In the genomic region with DNA sequence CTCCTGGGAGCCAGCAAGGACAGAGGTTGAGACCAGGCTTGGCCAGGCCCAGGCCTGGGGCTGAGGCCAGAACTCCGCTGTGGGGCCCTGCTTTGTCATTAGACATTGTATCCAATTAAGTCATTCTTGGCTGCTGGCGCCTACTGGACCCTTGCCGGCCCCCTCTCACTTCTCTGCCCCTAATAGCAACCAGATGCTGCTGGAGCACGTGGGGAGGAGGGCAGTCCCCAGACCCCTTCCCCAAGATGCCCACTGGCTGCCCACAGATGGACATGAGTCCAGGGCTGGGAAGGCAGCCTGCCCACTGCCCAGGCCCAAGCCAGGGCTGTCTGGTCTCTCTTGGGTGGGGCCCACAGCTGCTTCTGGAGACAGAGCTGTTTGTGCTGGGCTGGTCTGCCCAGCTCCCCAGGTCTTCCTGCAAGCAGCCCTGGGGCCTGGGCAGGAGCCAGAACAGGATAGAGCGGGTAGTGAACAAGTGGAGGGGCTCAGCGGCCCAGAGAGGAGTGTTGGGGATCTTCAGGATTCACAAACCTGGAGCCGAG, we compare ENCODE assay signal across 17 cellular contexts. TPM values are rescaled to one million over a fixed set of nuclear protein-coding genes. Genes with fewer than 3 reads are reported as not detected.
DNase-seq lines count a peak whose midpoint lies in the region; ATAC-seq and TF ChIP-seq lines count a peak whose summit lies in the region.
"Had no signal": no experiment of that assay in that cellular context is flagged by ENCODE, and none has a peak within 500 bp of the region (broad histone marks: within the 10 kb centered on the region; RNA-seq: fewer than 3 reads in every experiment).

No MANE protein-coding gene starts in this region.

- H3K4me1 Mint-ChIP-seq in HFFc6 (ENCODE audit: low read depth): peaks cover 31% of the 10 kb centered on the region

- H3K9me3 Mint-ChIP-seq in HFFc6: no peaks in the 10 kb centered on the region; the same call in 1 of the 2 replicates
- H3K9me3 Mint-ChIP-seq: activated T-helper 2 cell treated with anti-CD3 and anti-CD28 coated beads, Interferon-gamma antibody, Interleukin-2, Interleukin-4, amounts not matched to agents 10 μg/mL and 5 μg/mL and 100 μg/mL, durations not matched to agents 14 hours and 24 hours and 36 hours had no signal

- H3K4me1 ChIP-seq in lower lobe of right lung (no peaks in the 10 kb centered on the region), stomach (peaks cover 0 to 20% (median 18%) of the 10 kb centered on the region in 4 donors)
- H3K4me1 ChIP-seq: Caco-2 had no signal

- peaks cover 10% of the 10 kb centered on the region for H3K27me3 Mint-ChIP-seq in HFFc6 (ENCODE audit: insufficient read depth)

- intact Hi-C loops in lower lobe of right lung (cut with DNase I): no loop called here
- intact Hi-C loops in stomach (cut with DNase I; ENCODE audit: low total_unique reads): no loop called here

- H3K36me3 Mint-ChIP-seq in HFFc6 (ENCODE audit: low read depth): no peaks in the 10 kb centered on the region; the same call in 1 of the 2 replicates

- ATAC-seq in esophagus mucosa: peak; percentile 24
- peak; percentile 19 to 26 for ATAC-seq in lower lobe of right lung
- ATAC-seq in GM19035 (IDR thresholded peaks at IDR 0.05; ENCODE audit: unreplicated experiment): no peak
- ATAC-seq in GM21447 (IDR thresholded peaks at IDR 0.05; ENCODE audit: unreplicated experiment): no peak

- H3K27me3 ChIP-seq in lower lobe of right lung (ENCODE audit: low read depth) (no peaks in the 10 kb centered on the region), stomach (no peaks in the 10 kb centered on the region)
- H3K27me3 ChIP-seq: dorsolateral prefrontal cortex had no signal

- H3K4me3 ChIP-seq in lower lobe of right lung (no peak overlapping the region), stomach (no peak overlapping the region)
- H3K4me3 ChIP-seq: dorsolateral prefrontal cortex had no signal

- no peak for TF ChIP-seq POLR2A in stomach (IDR thresholded peaks at IDR 0.05)

- TF ChIP-seq CTCF in HFFc6 (IDR thresholded peaks at IDR 0.05) (no peak), lower lobe of right lung (IDR thresholded peaks at IDR 0.05) (no peak), stomach (IDR thresholded peaks at IDR 0.05) (no peak)

- H3K9me3 ChIP-seq in lower lobe of right lung (no peaks in the 10 kb centered on the region), stomach (no peaks in the 10 kb centered on the region)
- H3K9me3 ChIP-seq: Caco-2 had no signal

- TF ChIP-seq EP300 in stomach (IDR thresholded peaks at IDR 0.05): no peak

- peak overlapping the region; percentile 86 for H3K27ac Mint-ChIP-seq in HFFc6
- H3K27ac Mint-ChIP-seq: activated T-helper 2 cell treated with anti-CD3 and anti-CD28 coated beads, Interferon-gamma antibody, Interleukin-2, Interleukin-4, amounts not matched to agents 10 μg/mL and 5 μg/mL and 100 μg/mL, durations not matched to agents 14 hours and 24 hours and 36 hours had no signal

- WGBS in stomach, 5 donors: 82 to 89% (median 85%) methylated on average over 4 to 7 of the region's 7 CpGs

- H3K36me3 ChIP-seq in lower lobe of right lung (no peaks in the 10 kb centered on the region), stomach (no peaks in the 10 kb centered on the region)

- DNase-seq in HFFc6 (no peak), lower lobe of right lung (no peak), stomach (no peak), SIG-M5 treated with dmso at 0.1 percent for 504 hours (lab: John Stamatoyannopoulos, UW; ENCODE audit: unreplicated experiment) (no peak), amniotic stem cell (lab: John Stamatoyannopoulos, UW) (no peak)
- DNase-seq: Caco-2; GF-D8; stimulated activated CD4-positive, alpha-beta T cell treated with anti-CD3 and anti-CD28 coated beads, Interleukin-1b, Interleukin-23, amount 100 ng/mL, for 48 hours had no signal

- H3K27ac ChIP-seq in lower lobe of right lung: peak overlapping the region; percentile 54
- peak overlapping the region; percentile 29 to 70 (median 55) for H3K27ac ChIP-seq in stomach

- H3K4me3 Mint-ChIP-seq in HFFc6: no peak overlapping the region

RNA-seq across cellular contexts. Expression of a gene that starts 7.8 kb away (rescaled TPM):
- 1 to 10 TPM in 2 of 6 experiments, under 1 TPM in 4; 0.20 to 2.2 (median 0.69) TPM for total RNA-seq in HFFc6 (2021; fragmentation: NEBNext Ultra II Directional; extraction: Animal tissue kit (Norgen Biotek cat#: 25700))
- total RNA-seq in esophagus mucosa: 3.1 TPM
- total RNA-seq in lower lobe of right lung: 19.5 TPM
- 10 to 100 TPM in 2 of 5 donors, 1 to 10 TPM in 2, under 1 TPM in 1; 0.58 to 77.2 (median 8.4) TPM for total RNA-seq in stomach
- polyA plus RNA-seq in stomach: 1 to 10 TPM; 1.7 to 4.6 (median 2.1) TPM

RNA-seq across cellular contexts. Expression of a gene that starts 22.3 kb away (rescaled TPM):
- not detected for total RNA-seq in HFFc6 (2021; fragmentation: NEBNext Ultra II Directional; extraction: Animal tissue kit (Norgen Biotek cat#: 25700))
- total RNA-seq in esophagus mucosa (not detected), lower lobe of right lung (not detected), stomach (not detected)
- not detected for polyA plus RNA-seq in stomach
- total RNA-seq: Caco-2, fibroblast of villous mesenchyme, mucosa of gallbladder, progenitor cell of endocrine pancreas had no signal
- polyA plus RNA-seq: AG04450 had no signal

RNA-seq across cellular contexts. Expression of a gene that starts 53.8 kb away (rescaled TPM):
- total RNA-seq in HFFc6 (2021; fragmentation: NEBNext Ultra II Directional; extraction: Animal tissue kit (Norgen Biotek cat#: 25700)): 1 to 10 TPM; 5.1 to 7.0 (median 6.1) TPM
- 2.0 TPM for total RNA-seq in esophagus mucosa
- 21.3 TPM for total RNA-seq in lower lobe of right lung
- 10 to 100 TPM in 2 of 5 donors, 1 to 10 TPM in 3; 4.2 to 57.2 (median 8.9) TPM for total RNA-seq in stomach
- 1 to 10 TPM; 2.4 to 2.7 (median 2.7) TPM for polyA plus RNA-seq in stomach

RNA-seq across cellular contexts. Expression of a gene that starts 56.5 kb away (rescaled TPM):
- total RNA-seq in HFFc6 (2021; fragmentation: NEBNext Ultra II Directional; extraction: Animal tissue kit (Norgen Biotek cat#: 25700)): 1,000 to 10,000 TPM; 1,574 to 1,911 (median 1,762) TPM
- total RNA-seq in esophagus mucosa (1,581 TPM), lower lobe of right lung (1,465 TPM), stomach (1,000 to 10,000 TPM; 1,114 to 2,498 (median 1,672) TPM)
- polyA plus RNA-seq in stomach: 1,000 to 10,000 TPM; 3,254 to 4,546 (median 3,773) TPM

Comparison
In these comparisons a context has a peak if more than half of its experiments do, and no peak if none do; other contexts are left out.
1. ATAC-seq: peak in esophagus mucosa (single experiment) and lower lobe of right lung (2 of 2); none in GM19035 (single experiment) and GM21447 (single experiment).